In genomic region chr5:62522811-62523210, GRCh38 we compare ENCODE assay signal across 17 cellular contexts.
"Had no signal": no experiment of that assay in that cellular context is flagged by ENCODE, and none has a peak within 500 bp of the region (broad histone marks: within the 10 kb centered on the region; RNA-seq: fewer than 3 reads in every experiment).

No MANE protein-coding gene starts in this region.

- H3K9me3 Mint-ChIP-seq: activated CD4-positive, alpha-beta memory T cell treated with anti-CD3 and anti-CD28 coated beads, Interleukin-2, amount 10 ng/mL, durations not matched to agents 7 days and 5 days; central memory CD8-positive, alpha-beta T cell; memory B cell; naive B cell had no signal

- ATAC-seq: mucosa of descending colon, right lobe of liver had no signal

- DNase-seq: activated CD4-positive, alpha-beta memory T cell treated with anti-CD3 and anti-CD28 coated beads, Interleukin-2, amount 10 ng/mL, durations not matched to agents 7 days and 5 days; activated CD4-positive, alpha-beta T cell treated with anti-CD3 and anti-CD28 coated beads for 4 hours; activated gamma-delta T cell; colonic mucosa; hypothalamus; mucosa of descending colon; naive B cell; ovary; right lobe of liver; small intestine; stimulated activated CD4-positive, alpha-beta T cell treated with anti-CD3 and anti-CD28 coated beads, Interleukin-15, amount 100 ng/mL, for 24 hours; stimulated activated CD4-positive, alpha-beta T cell treated with anti-CD3 and anti-CD28 coated beads, Interleukin-2, amount 100 ng/mL, for 48 hours; upper lobe of left lung had no signal

- H3K27ac Mint-ChIP-seq: activated CD4-positive, alpha-beta memory T cell treated with anti-CD3 and anti-CD28 coated beads, Interleukin-2, amount 10 ng/mL, durations not matched to agents 7 days and 5 days had no signal

- H3K27me3 Mint-ChIP-seq: activated CD4-positive, alpha-beta memory T cell treated with anti-CD3 and anti-CD28 coated beads, Interleukin-2, amount 10 ng/mL, durations not matched to agents 7 days and 5 days; central memory CD8-positive, alpha-beta T cell; memory B cell; naive B cell had no signal

- H3K4me3 Mint-ChIP-seq: activated CD4-positive, alpha-beta memory T cell treated with anti-CD3 and anti-CD28 coated beads, Interleukin-2, amount 10 ng/mL, durations not matched to agents 7 days and 5 days; central memory CD8-positive, alpha-beta T cell; memory B cell; naive B cell had no signal

- H3K9me3 ChIP-seq: ascending aorta, colonic mucosa, mucosa of descending colon, ovary, right lobe of liver, thoracic aorta, upper lobe of left lung had no signal

- H3K27me3 ChIP-seq: ascending aorta, colonic mucosa, ovary, right lobe of liver, upper lobe of left lung had no signal

- H3K27ac ChIP-seq: ascending aorta, colonic mucosa, ovary, right lobe of liver, thoracic aorta, upper lobe of left lung had no signal
